16 cellular contexts compared by ENCODE assay signal in genomic region chr11:203945-204586, GRCh38. TPM values are rescaled to one million over a fixed set of nuclear protein-coding genes. Genes with fewer than 3 reads are reported as not detected.
DNase-seq lines count a peak whose midpoint lies in the region; ATAC-seq and TF ChIP-seq lines count a peak whose summit lies in the region.
"Had no signal": no experiment of that assay in that cellular context is flagged by ENCODE, and none has a peak within 500 bp of the region (broad histone marks: within the 10 kb centered on the region; RNA-seq: fewer than 3 reads in every experiment).

No MANE protein-coding gene starts in this region.

- peaks cover 0 to 8% of the 10 kb centered on the region in 2 donors for H3K27me3 Mint-ChIP-seq in CD8-positive, alpha-beta memory T cell
- H3K27me3 Mint-ChIP-seq in brain: peaks cover 14% of the 10 kb centered on the region
- H3K27me3 Mint-ChIP-seq in effector memory CD8-positive, alpha-beta T cell: no peaks in the 10 kb centered on the region

- CTCF ChIA-PET in CD8-positive, alpha-beta memory T cell (lab: Charles Lee): interaction anchor here (1.0 kb wide), 1 partner anchor 46 kb away, joined by 4 read pairs; no protein-coding TSS in a partner anchor
- CTCF ChIA-PET in RWPE1 (lab: Yijun Ruan, JAX): interaction anchor here (0.6 kb wide), 2 partner anchors 8 to 683 kb away, joined by 3 read pairs; no protein-coding TSS in a partner anchor

- TF ChIP-seq CTCF in RWPE1 (conservative IDR thresholded peaks at IDR 0.05; ENCODE audit: low read depth) (no peak), brain (conservative IDR thresholded peaks at IDR 0.05) (no peak), osteoblast (IDR thresholded peaks at IDR 0.05; ENCODE audit: extremely low read depth, low read depth, low read length) (no peak)

- H3K4me3 ChIP-seq in CD8-positive, alpha-beta memory T cell (ENCODE audit: low read length): no peak overlapping the region
- H3K4me3 ChIP-seq in osteoblast (ENCODE audit: insufficient read depth, low read length): no peak overlapping the region
- H3K4me3 ChIP-seq: adrenal gland had no signal

- H3K27ac Mint-ChIP-seq in CD8-positive, alpha-beta memory T cell: peak overlapping the region in 7 of 8 donors; percentile 61 to 88 (median 80)
- H3K27ac Mint-ChIP-seq in brain: peak overlapping the region in 3 of 5 experiments; percentile 5 to 81 (median 17)
- peak overlapping the region in 1 of 2 donors; percentile 88 for H3K27ac Mint-ChIP-seq in effector memory CD8-positive, alpha-beta T cell
- H3K27ac Mint-ChIP-seq: H9 had no signal

- H3K9me3 Mint-ChIP-seq in CD8-positive, alpha-beta memory T cell: peaks cover 0 to 3% (median 0%) of the 10 kb centered on the region in 5 donors
- no peaks in the 10 kb centered on the region for H3K9me3 Mint-ChIP-seq in brain
- no peaks in the 10 kb centered on the region for H3K9me3 Mint-ChIP-seq in effector memory CD8-positive, alpha-beta T cell
- H3K9me3 Mint-ChIP-seq: H9 had no signal

- no peak overlapping the region for H2AFZ ChIP-seq in osteoblast (ENCODE audit: low read length)

- peak overlapping the region in 5 of 7 donors; percentile 15 to 69 (median 57) for H3K4me3 Mint-ChIP-seq in CD8-positive, alpha-beta memory T cell
- peak overlapping the region; percentile 41 to 71 (median 48) for H3K4me3 Mint-ChIP-seq in brain
- no peak overlapping the region for H3K4me3 Mint-ChIP-seq in effector memory CD8-positive, alpha-beta T cell
- H3K4me3 Mint-ChIP-seq: CD14-positive monocyte had no signal

- peaks cover 53% of the 10 kb centered on the region for H4K20me1 ChIP-seq in osteoblast (ENCODE audit: insufficient read depth, low read length)

- no peak for ATAC-seq in effector memory CD8-positive, alpha-beta T cell (replicated peaks)

- no peak for DNase-seq in CD8-positive, alpha-beta memory T cell
- no peak for DNase-seq in RWPE1 (ENCODE audit: low spot score)
- DNase-seq in osteoblast (ENCODE audit: insufficient read length, low spot score, missing footprints): peak; percentile 58
- no peak for DNase-seq in T-helper 9 cell
- no peak for DNase-seq in caudate nucleus (lab: John Stamatoyannopoulos, UW)
- DNase-seq in effector memory CD8-positive, alpha-beta T cell: no peak
- DNase-seq: H9, midbrain, retina, SW 1271 had no signal

- peaks cover 32% of the 10 kb centered on the region for H3K36me3 ChIP-seq in CD8-positive, alpha-beta memory T cell (ENCODE audit: insufficient read depth, low read length)
- peaks cover 38% of the 10 kb centered on the region for H3K36me3 ChIP-seq in osteoblast (ENCODE audit: insufficient read depth, low read length)

- peaks cover 46 to 63% (median 48%) of the 10 kb centered on the region in 3 donors for H3K4me1 Mint-ChIP-seq in CD8-positive, alpha-beta memory T cell
- peaks cover 29% of the 10 kb centered on the region for H3K4me1 Mint-ChIP-seq in brain
- peaks cover 47 to 49% of the 10 kb centered on the region in 2 donors for H3K4me1 Mint-ChIP-seq in effector memory CD8-positive, alpha-beta T cell (ENCODE audit: low read depth in 2 of 2)

- POLR2A ChIA-PET in CD8-positive, alpha-beta memory T cell (lab: Charles Lee): no interaction called here
- POLR2A ChIA-PET in RWPE1 (lab: Yijun Ruan, JAX; ENCODE audit: low non-redundant PET): no interaction called here

- H3K27me3 ChIP-seq in CD8-positive, alpha-beta memory T cell (ENCODE audit: insufficient read depth, low read length, poor library complexity, severe bottlenecking): no peaks in the 10 kb centered on the region
- H3K27me3 ChIP-seq in osteoblast (ENCODE audit: insufficient read depth, low read length): no peaks in the 10 kb centered on the region
- H3K27me3 ChIP-seq: adrenal gland had no signal

- H3K4me1 ChIP-seq in CD8-positive, alpha-beta memory T cell (ENCODE audit: insufficient read depth, low read length): peaks cover 52% of the 10 kb centered on the region
- H3K4me1 ChIP-seq in osteoblast (ENCODE audit: insufficient read depth, low read length): peaks cover 12% of the 10 kb centered on the region

- H3K9me3 ChIP-seq in CD8-positive, alpha-beta memory T cell (ENCODE audit: low read length): no peaks in the 10 kb centered on the region
- no peaks in the 10 kb centered on the region for H3K9me3 ChIP-seq in osteoblast (ENCODE audit: low read depth, low read length)
- H3K9me3 ChIP-seq: adrenal gland had no signal

- H3K79me2 ChIP-seq in osteoblast (ENCODE audit: insufficient read depth, low read length): peaks cover 57% of the 10 kb centered on the region

- no peak overlapping the region for H3K27ac ChIP-seq in CD8-positive, alpha-beta memory T cell (ENCODE audit: low read depth, low read length)
- H3K27ac ChIP-seq in RWPE1: 0 out of 2 replicates have a peak overlapping the region, but pooled peaks have one; percentile 99
- peak overlapping the region; percentile 46 for H3K27ac ChIP-seq in osteoblast (ENCODE audit: low read depth, low read length)
- no peak overlapping the region for H3K27ac ChIP-seq in caudate nucleus (ENCODE audit: low read depth, low read length)
- H3K27ac ChIP-seq: adrenal gland had no signal

- peaks cover 0 to 73% (median 0%) of the 10 kb centered on the region in 3 donors for H3K36me3 Mint-ChIP-seq in CD8-positive, alpha-beta memory T cell
- H3K36me3 Mint-ChIP-seq in brain: peaks cover 5% of the 10 kb centered on the region
- peaks cover 44% of the 10 kb centered on the region for H3K36me3 Mint-ChIP-seq in effector memory CD8-positive, alpha-beta T cell (ENCODE audit: insufficient read depth)

- no peak overlapping the region for H3K4me2 ChIP-seq in osteoblast (ENCODE audit: insufficient read depth, low read length)

RNA-seq across cellular contexts. Expression of gene BET1L, which starts 3.1 kb away (rescaled TPM):
- total RNA-seq in CD8-positive, alpha-beta memory T cell: 10 to 100 TPM; 36.1 to 38.5 TPM
- polyA plus RNA-seq in CD8-positive, alpha-beta memory T cell: 60.4 TPM
- polyA plus RNA-seq in brain (ENCODE audit: insufficient read depth, low read depth, low replicate concordance): 23.8 TPM
- 24.6 and 25.6 TPM in 2 replicates for total RNA-seq in osteoblast

RNA-seq across cellular contexts. Expression of gene RIC8A, which starts 3.4 kb away (rescaled TPM):
- 100 to 1,000 TPM; 137 to 139 TPM for total RNA-seq in CD8-positive, alpha-beta memory T cell
- polyA plus RNA-seq in CD8-positive, alpha-beta memory T cell: 103 TPM
- polyA plus RNA-seq in brain (ENCODE audit: insufficient read depth, low read depth, low replicate concordance): 58.4 TPM
- total RNA-seq in osteoblast: 128 and 134 TPM in 2 replicates

RNA-seq across cellular contexts. Expression of gene SCGB1C1, which starts 11.2 kb away (rescaled TPM):
- not detected for total RNA-seq in CD8-positive, alpha-beta memory T cell
- polyA plus RNA-seq in CD8-positive, alpha-beta memory T cell: not detected
- polyA plus RNA-seq in brain (ENCODE audit: insufficient read depth, low read depth, low replicate concordance): not detected
- not detected in 2 replicates for total RNA-seq in osteoblast
- total RNA-seq: adrenal gland, dermis microvascular lymphatic vessel endothelial cell, G401, H9, subcutaneous adipose tissue had no signal
- polyA plus RNA-seq: adrenal gland, CD14-positive monocyte had no signal

RNA-seq across cellular contexts. Expression of gene SIRT3, which starts 32.1 kb away (rescaled TPM):
- 10 to 100 TPM; 13.6 to 14.8 TPM for total RNA-seq in CD8-positive, alpha-beta memory T cell
- 12.2 TPM for polyA plus RNA-seq in CD8-positive, alpha-beta memory T cell
- 17.3 TPM for polyA plus RNA-seq in brain (ENCODE audit: insufficient read depth, low read depth, low replicate concordance)
- total RNA-seq in osteoblast: 10.9 and 11.2 TPM in 2 replicates

RNA-seq across cellular contexts. Expression of gene PSMD13, which starts 32.7 kb away (rescaled TPM):
- total RNA-seq in CD8-positive, alpha-beta memory T cell: 100 to 1,000 TPM; 235 to 237 TPM
- 218 TPM for polyA plus RNA-seq in CD8-positive, alpha-beta memory T cell
- 86.5 TPM for polyA plus RNA-seq in brain (ENCODE audit: insufficient read depth, low read depth, low replicate concordance)
- total RNA-seq in osteoblast: 110 and 117 TPM in 2 replicates

Comparison
In these comparisons a context has a peak if more than half of its experiments do, and no peak if none do; other contexts are left out.
1. H3K27ac ChIP-seq: peak in RWPE1 (single experiment) and osteoblast (single experiment); none in CD8-positive, alpha-beta memory T cell (single experiment) and caudate nucleus (single experiment).
2. H3K4me3 Mint-ChIP-seq: peak in CD8-positive, alpha-beta memory T cell (5 of 7) and brain (5 of 5); none in effector memory CD8-positive, alpha-beta T cell (0 of 2).